20 cellular contexts compared by ENCODE assay signal in the genomic region with DNA sequence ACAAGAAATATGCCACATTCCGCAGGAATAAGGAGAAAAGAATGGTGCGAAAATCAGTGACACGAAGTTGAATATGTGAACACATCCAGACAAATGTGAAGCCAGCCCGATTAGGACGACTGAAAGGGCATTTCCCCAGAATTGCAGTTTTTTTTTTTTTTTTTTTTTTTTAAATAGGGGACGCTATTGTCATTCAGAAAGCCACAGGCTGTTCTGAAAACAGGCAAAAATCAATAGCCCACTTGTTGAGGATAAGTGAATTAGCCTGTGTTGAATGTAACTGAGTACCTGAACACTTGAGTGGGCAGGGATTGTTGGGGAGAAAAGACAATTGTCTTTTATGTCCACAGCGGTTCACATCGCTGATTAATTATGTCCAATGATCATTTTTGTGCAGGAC.
DNase-seq lines count a peak whose midpoint lies in the region; ATAC-seq, FAIRE-seq and TF ChIP-seq lines count a peak whose summit lies in the region.
"Had no signal": no experiment of that assay in that cellular context is flagged by ENCODE, and none has a peak within 500 bp of the region (broad histone marks: within the 10 kb centered on the region; RNA-seq: fewer than 3 reads in every experiment).

No MANE protein-coding gene starts in this region.

- peak overlapping the region; percentile 41 for H3K4ac ChIP-seq in H1 (replicated peaks; ENCODE audit: insufficient read length, low read depth, low read length)

- no peak overlapping the region for H3K14ac ChIP-seq in H1 (ENCODE audit: insufficient read length)

- no peak overlapping the region for H3K56ac ChIP-seq in H1 (replicated peaks; ENCODE audit: insufficient read length, low read depth, low read length)

- CTCF ChIA-PET in H1 (lab: Charles Lee; ENCODE audit: partially characterized antibody) = interaction anchor here (0.6 kb wide), 1 partner anchor 303 kb away, joined by 3 read pairs; no protein-coding TSS in a partner anchor
- CTCF ChIA-PET in CD8-positive, alpha-beta memory T cell (lab: Charles Lee) = no interaction called here

- H3K36me3 ChIP-seq in HUES64 (ENCODE audit: insufficient read depth, low read length) = no peaks in the 10 kb centered on the region
- H3K36me3 ChIP-seq in H1 (ENCODE audit: control insufficient read depth in 2 of 4, insufficient read depth in 4 of 4, low read length in 3 of 4) = no peaks in the 10 kb centered on the region
- H3K36me3 ChIP-seq in CD8-positive, alpha-beta memory T cell (ENCODE audit: insufficient read depth, low read length) = no peaks in the 10 kb centered on the region
- H3K36me3 ChIP-seq: left ventricle myocardium inferior, right atrium auricular region, SJCRH30, suprapubic skin had no signal

- no peak overlapping the region for H2AK5ac ChIP-seq in H1 (ENCODE audit: low read depth, low read length)

- no peak overlapping the region for H3K23ac ChIP-seq in H1 (ENCODE audit: insufficient read length)

- DNase-seq in NCI-H2227 (lab: John Stamatoyannopoulos, UW; ENCODE audit: unreplicated experiment) = peak; percentile 32
- DNase-seq in H1 (ENCODE audit: low read depth in 1 of 2, low spot score in 2 of 2) = no peak
- DNase-seq in superior temporal gyrus (ENCODE audit: extremely low spot score) = peak; percentile 48
- DNase-seq in CD8-positive, alpha-beta memory T cell = no peak
- DNase-seq: activated CD8-positive, alpha-beta T cell treated with anti-CD3 and anti-CD28 coated beads, Interleukin-2, amount 10 ng/mL, durations not matched to agents 7 days and 5 days; activated T-cell treated with anti-CD3 and anti-CD28 coated beads, Interleukin-2, amount 50 U/mL, for 4 hours; COR-L47; GOT3; IMR-90; left ventricle myocardium inferior; NCI-H1930; NCI-H526 treated with DMSO at 0.1 percent for 48 hours had no signal

- H2BK20ac ChIP-seq in H1 (ENCODE audit: low read length) = 0 out of 2 replicates have a peak overlapping the region, but pooled peaks have one; percentile 72

- no peak overlapping the region for H3K27ac Mint-ChIP-seq in CD8-positive, alpha-beta memory T cell
- H3K27ac Mint-ChIP-seq: activated CD8-positive, alpha-beta T cell treated with anti-CD3 and anti-CD28 coated beads, Interleukin-2, amount 10 ng/mL, durations not matched to agents 7 days and 5 days; activated naive CD4-positive, alpha-beta T cell treated with anti-CD3 and anti-CD28 coated beads, Interleukin-2, amount 50 U/mL, for 24 hours had no signal

- no peaks in the 10 kb centered on the region for H3K79me2 ChIP-seq in H1 (ENCODE audit: control insufficient read depth in 1 of 2, insufficient read depth in 2 of 2, low read length in 2 of 2)

- no peak overlapping the region for H2BK12ac ChIP-seq in H1 (ENCODE audit: low read depth, low read length)

- H2AFZ ChIP-seq in H1 (ENCODE audit: low read length) = no peak overlapping the region

- no peak overlapping the region for H4K5ac ChIP-seq in H1 (ENCODE audit: insufficient read length, low read depth, low read length)

- H2BK15ac ChIP-seq in H1 (ENCODE audit: low read length) = no peak overlapping the region

- no peak for TF ChIP-seq EP300 in H1 (IDR thresholded peaks at IDR 0.05; ENCODE audit: borderline replicate concordance in 1 of 2, low read depth in 2 of 2, low read length in 2 of 2)

- H3K4me1 Mint-ChIP-seq in CD8-positive, alpha-beta memory T cell = peaks cover 8 to 11% (median 11%) of the 10 kb centered on the region in 3 donors

- H3K4me3 ChIP-seq in HUES64 (ENCODE audit: low read length) (no peak overlapping the region), H1 (ENCODE audit: extremely low read depth in 1 of 4, insufficient read depth in 2 of 4, low read depth in 3 of 4, low read length in 4 of 4) (peak overlapping the region in 1 of 4 experiments; percentile 34; a peak in 1 of 8 replicates)
- no peak overlapping the region for H3K4me3 ChIP-seq in CD8-positive, alpha-beta memory T cell (ENCODE audit: low read length)
- H3K4me3 ChIP-seq: left ventricle myocardium inferior, right atrium auricular region, SJCRH30, suprapubic skin had no signal

- H4K91ac ChIP-seq in H1 (replicated peaks; ENCODE audit: insufficient read length, low read length) = no peak overlapping the region

- H3K27me3 ChIP-seq in HUES64 (ENCODE audit: insufficient read depth, low read length) (no peaks in the 10 kb centered on the region), H1 (replicated peaks in 1 of 4; ENCODE audit: control insufficient read depth in 3 of 4, extremely low read depth in 1 of 4, insufficient read depth in 3 of 4, low read length in 3 of 4) (no peaks in the 10 kb centered on the region)
- no peaks in the 10 kb centered on the region for H3K27me3 ChIP-seq in CD8-positive, alpha-beta memory T cell (ENCODE audit: insufficient read depth, low read length, poor library complexity, severe bottlenecking)
- H3K27me3 ChIP-seq: right atrium auricular region, SJCRH30, suprapubic skin had no signal

- TF ChIP-seq RAD21 in H1 (IDR thresholded peaks at IDR 0.05 in 1 of 2, conservative IDR thresholded peaks at IDR 0.05 in 1 of 2; ENCODE audit: low read depth in 2 of 2, low read length in 2 of 2) = no peak

- TF ChIP-seq POLR2A in H1 (IDR thresholded peaks at IDR 0.05; ENCODE audit: control extremely low read depth in 1 of 2, low read depth in 2 of 2, low read length in 2 of 2) = no peak

- H3K27me3 Mint-ChIP-seq in CD8-positive, alpha-beta memory T cell = no peaks in the 10 kb centered on the region
- H3K27me3 Mint-ChIP-seq: activated naive CD4-positive, alpha-beta T cell treated with anti-CD3 and anti-CD28 coated beads, Interleukin-2, amount 50 U/mL, for 24 hours had no signal

- H4K8ac ChIP-seq in H1 (ENCODE audit: extremely low read depth, insufficient read depth, low read length) = no peak overlapping the region

- H3K4me3 Mint-ChIP-seq in CD8-positive, alpha-beta memory T cell = no peak overlapping the region
- H3K4me3 Mint-ChIP-seq: activated CD8-positive, alpha-beta T cell treated with anti-CD3 and anti-CD28 coated beads, Interleukin-2, amount 10 ng/mL, durations not matched to agents 7 days and 5 days; activated naive CD4-positive, alpha-beta T cell treated with anti-CD3 and anti-CD28 coated beads, Interleukin-2, amount 50 U/mL, for 24 hours; activated T-cell treated with anti-CD3 and anti-CD28 coated beads, Interleukin-2, amount 50 U/mL, for 4 hours had no signal

- no peaks in the 10 kb centered on the region for H3K79me1 ChIP-seq in H1 (ENCODE audit: low read depth, low read length)

- no peaks in the 10 kb centered on the region for H4K20me1 ChIP-seq in H1 (replicated peaks in 1 of 2; ENCODE audit: control insufficient read depth in 1 of 2, insufficient read depth in 2 of 2, low read length in 2 of 2)

- POLR2A ChIA-PET in H1 (lab: Charles Lee; ENCODE audit: partially characterized antibody) = no interaction called here
- POLR2A ChIA-PET in CD8-positive, alpha-beta memory T cell (lab: Charles Lee) = no interaction called here

- peak overlapping the region; percentile 51 for H2BK120ac ChIP-seq in H1 (replicated peaks; ENCODE audit: low read depth, low read length)

- no peaks in the 10 kb centered on the region for H3K9me3 Mint-ChIP-seq in CD8-positive, alpha-beta memory T cell
- H3K9me3 Mint-ChIP-seq: activated naive CD4-positive, alpha-beta T cell treated with anti-CD3 and anti-CD28 coated beads, Interleukin-2, amount 50 U/mL, for 24 hours; activated T-cell treated with anti-CD3 and anti-CD28 coated beads, Interleukin-2, amount 50 U/mL, for 4 hours had no signal

- peak overlapping the region; percentile 28 to 58 for H3K4me2 ChIP-seq in H1 (ENCODE audit: insufficient read depth in 1 of 2, low read depth in 2 of 2, low read length in 2 of 2)

- H2BK5ac ChIP-seq in H1 (ENCODE audit: low read depth, low read length) = no peak overlapping the region; the same call in 1 of the 2 replicates

- TF ChIP-seq CTCF in H1 (IDR thresholded peaks at IDR 0.05; ENCODE audit: control extremely low read depth in 1 of 3, insufficient read depth in 1 of 3, low read depth in 1 of 3, low read length in 3 of 3) = no peak

- H3K9ac ChIP-seq in HUES64 (ENCODE audit: low read depth, low read length) (no peak overlapping the region), H1 (replicated peaks in 1 of 4; ENCODE audit: extremely low read depth in 1 of 4, low read depth in 3 of 4, low read length in 3 of 4) (no peak overlapping the region)

- 48% methylated on average over 8 of the region's 8 CpGs for WGBS in HUES64
- 37% methylated on average over 8 of the region's 8 CpGs; no CpG with 5 or more reads in 1 of the 2 experiments for WGBS in H1 (ENCODE audit: extremely low coverage in 1 of 2, insufficient coverage in 1 of 2, insufficient read length in 1 of 2, insufficient replicate concordance in 2 of 2, low coverage in 1 of 2, low lambda C conversion rate in 2 of 2, missing lambda C conversion rate in 1 of 2), 2 experiments

- no peak for ATAC-seq in HG02610 (IDR thresholded peaks at IDR 0.05; ENCODE audit: unreplicated experiment)
- ATAC-seq in HG03432 (IDR thresholded peaks at IDR 0.05; ENCODE audit: unreplicated experiment) = no peak
- ATAC-seq: activated CD8-positive, alpha-beta T cell treated with anti-CD3 and anti-CD28 coated beads, Interleukin-2, amount 10 ng/mL, durations not matched to agents 7 days and 5 days; activated T-cell treated with anti-CD3 and anti-CD28 coated beads, Interleukin-2, amount 50 U/mL, for 4 hours had no signal

- 0 out of 2 replicates have a peak overlapping the region, but pooled peaks have one; percentile 3 for H3K18ac ChIP-seq in H1 (ENCODE audit: extremely low read depth, low read length)

- H3K9me3 ChIP-seq in HUES64 (ENCODE audit: insufficient read depth, low read depth, low read length) = no peaks in the 10 kb centered on the region
- no peaks in the 10 kb centered on the region for H3K9me3 ChIP-seq in H1 (ENCODE audit: insufficient read depth in 2 of 2, low read depth in 1 of 2, low read length in 1 of 2)
- no peaks in the 10 kb centered on the region for H3K9me3 ChIP-seq in CD8-positive, alpha-beta memory T cell (ENCODE audit: low read length)
- H3K9me3 ChIP-seq: left ventricle myocardium inferior, right atrium auricular region, SJCRH30, suprapubic skin had no signal

- FAIRE-seq in H1 (lab: Jason Lieb, UNC) = peak; percentile 36
- FAIRE-seq: GM18507 had no signal

- no peaks in the 10 kb centered on the region for H3K36me3 Mint-ChIP-seq in CD8-positive, alpha-beta memory T cell
- H3K36me3 Mint-ChIP-seq: activated naive CD4-positive, alpha-beta T cell treated with anti-CD3 and anti-CD28 coated beads, Interleukin-2, amount 50 U/mL, for 24 hours had no signal

- no peaks in the 10 kb centered on the region; the same call in 1 of the 2 replicates for H3K23me2 ChIP-seq in H1 (ENCODE audit: low read depth, low read length)

- peaks cover 52% of the 10 kb centered on the region for H3K4me1 ChIP-seq in HUES64 (ENCODE audit: insufficient read depth, low read length)
- H3K4me1 ChIP-seq in H1 (replicated peaks in 1 of 4; ENCODE audit: control insufficient read depth in 3 of 4, insufficient read depth in 4 of 4, low read length in 3 of 4) = peaks cover 6 to 18% (median 12%) of the 10 kb centered on the region in 4 experiments; a peak in 5 of 7 replicates
- H3K4me1 ChIP-seq in CD8-positive, alpha-beta memory T cell (ENCODE audit: insufficient read depth, low read length) = no peaks in the 10 kb centered on the region
- H3K4me1 ChIP-seq: SJCRH30 had no signal

- H3K27ac ChIP-seq in HUES64 (ENCODE audit: low read depth, low read length) (peak overlapping the region; percentile 53; the same call in 1 of the 2 replicates), H1 (ENCODE audit: low read depth, low read length) (no peak overlapping the region)
- H3K27ac ChIP-seq in CD8-positive, alpha-beta memory T cell (ENCODE audit: low read depth, low read length) = no peak overlapping the region
- H3K27ac ChIP-seq: left ventricle myocardium inferior, right atrium auricular region, SJCRH30, suprapubic skin had no signal

Comparison
In these comparisons a context has a peak if more than half of its experiments do, and no peak if none do; other contexts are left out.
1. DNase-seq: peak in NCI-H2227 (single experiment) and superior temporal gyrus (single experiment); none in H1 (0 of 2) and CD8-positive, alpha-beta memory T cell (0 of 5).